Comparison of ENCODE assay signal across 32 cellular contexts in genomic region chr3:69878254-69878653, GRCh38.
"Had no signal": no experiment of that assay in that cellular context is flagged by ENCODE, and none has a peak within 500 bp of the region (broad histone marks: within the 10 kb centered on the region; RNA-seq: fewer than 3 reads in every experiment).

No MANE protein-coding gene starts in this region.

- H3K4me1 ChIP-seq: adrenal gland had no signal

- H3K27ac ChIP-seq: adrenal gland, body of pancreas, coronary artery, dorsolateral prefrontal cortex, WERI-Rb-1 had no signal

- FAIRE-seq: frontal cortex had no signal

- ATAC-seq: activated CD4-positive, alpha-beta T cell treated with anti-CD3 and anti-CD28 coated beads for 36 hours; activated CD4-positive, CD25-positive, alpha-beta regulatory T cell treated with anti-CD3 and anti-CD28 coated beads, Interleukin-2, amount 50 U/mL, for 24 hours; activated CD8-positive, alpha-beta memory T cell treated with anti-CD3 and anti-CD28 coated beads, Interleukin-2, amount 10 ng/mL, durations not matched to agents 7 days and 5 days; activated CD8-positive, alpha-beta T cell treated with anti-CD3 and anti-CD28 coated beads, Interleukin-2, amount 10 ng/mL, durations not matched to agents 7 days and 5 days; activated naive CD8-positive, alpha-beta T cell treated with anti-CD3 and anti-CD28 coated beads, Interleukin-2, amount 50 U/mL, for 24 hours; body of pancreas; esophagus mucosa; T-helper 17 cell had no signal

- H3K4me3 ChIP-seq: adrenal gland, body of pancreas, coronary artery, dorsolateral prefrontal cortex had no signal

- H3K36me3 ChIP-seq: adrenal gland, WERI-Rb-1 had no signal

- H3K9me3 ChIP-seq: adrenal gland, body of pancreas had no signal

- H3K27me3 ChIP-seq: adrenal gland, body of pancreas had no signal

- DNase-seq: activated B cell treated with CpG ODN at 0.5 μM for 24 hours; activated CD4-positive, alpha-beta memory T cell treated with anti-CD3 and anti-CD28 coated beads for 36 hours; activated CD4-positive, alpha-beta T cell treated with anti-CD3 and anti-CD28 coated beads for 36 hours; activated CD4-positive, alpha-beta T cell treated with anti-CD3 and anti-CD28 coated beads, Interleukin-2, amount 10 ng/mL, durations not matched to agents 24 days and 14 days; activated CD8-positive, alpha-beta memory T cell treated with anti-CD3 and anti-CD28 coated beads, Interleukin-2, amount 10 ng/mL, durations not matched to agents 7 days and 5 days; activated CD8-positive, alpha-beta memory T cell treated with anti-CD3 and anti-CD28 coated beads, Interleukin-2, amount 50 U/mL, for 4 hours; activated CD8-positive, alpha-beta T cell treated with anti-CD3 and anti-CD28 coated beads, Interleukin-2, amount 10 ng/mL, durations not matched to agents 7 days and 5 days; activated effector memory CD4-positive, alpha-beta T cell treated with anti-CD3 and anti-CD28 coated beads, Interleukin-2, amount 50 U/mL, for 16 hours; activated naive CD4-positive, alpha-beta T cell treated with anti-CD3 and anti-CD28 coated beads for 36 hours; activated naive CD8-positive, alpha-beta T cell treated with anti-CD3 and anti-CD28 coated beads for 36 hours; activated naive CD8-positive, alpha-beta T cell treated with anti-CD3 and anti-CD28 coated beads, Interleukin-2, amount 50 U/mL, for 24 hours; activated T-cell treated with anti-CD3 and anti-CD28 coated beads, Interleukin-2, amount 50 U/mL, for 1 hour; activated T-cell treated with anti-CD3 and anti-CD28 coated beads, Interleukin-2, amount 50 U/mL, for 48 hours; adrenal gland; amygdala; aorta; body of pancreas; central memory CD4-positive, alpha-beta T cell; cerebellar nuclear complex; dorsolateral prefrontal cortex; effector memory CD4-positive, alpha-beta T cell; endodermal cell; foreskin fibroblast; head of caudate nucleus; T-helper 1 cell; T-helper 17 cell; T1000; WERI-Rb-1 had no signal
